In the genomic region with DNA sequence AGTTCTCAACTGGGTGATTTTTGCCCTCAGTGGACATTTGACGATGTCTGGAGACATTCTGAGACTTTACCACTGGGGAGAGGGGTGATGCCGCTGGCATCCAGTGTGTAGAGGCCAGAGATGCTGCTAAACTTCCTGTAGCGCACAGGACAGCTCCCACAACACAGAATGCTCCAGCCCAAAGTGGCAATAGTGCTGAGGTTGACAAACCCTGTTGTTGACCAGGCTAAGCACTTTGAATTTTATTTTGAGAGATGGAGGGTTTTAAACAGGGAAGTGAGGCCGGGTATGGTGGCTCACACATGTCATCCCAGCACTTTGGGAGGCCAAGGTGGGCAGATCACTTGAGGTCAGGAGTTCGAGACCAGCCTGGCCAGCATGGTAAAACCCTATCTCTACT, we compare ENCODE assay signal across 2 cellular contexts.
A peak's percentile ranks its signal among the peaks of the same experiment; 100 is the strongest.
TF ChIP-seq lines count a peak whose summit lies in the region.

No MANE protein-coding gene starts in this region.

TF ChIP-seq in HepG2, 621 proteins besides CTCF, POLR2A, EP300 and RAD21 (continues in another document):
- TF ChIP-seq, protein P1, sequence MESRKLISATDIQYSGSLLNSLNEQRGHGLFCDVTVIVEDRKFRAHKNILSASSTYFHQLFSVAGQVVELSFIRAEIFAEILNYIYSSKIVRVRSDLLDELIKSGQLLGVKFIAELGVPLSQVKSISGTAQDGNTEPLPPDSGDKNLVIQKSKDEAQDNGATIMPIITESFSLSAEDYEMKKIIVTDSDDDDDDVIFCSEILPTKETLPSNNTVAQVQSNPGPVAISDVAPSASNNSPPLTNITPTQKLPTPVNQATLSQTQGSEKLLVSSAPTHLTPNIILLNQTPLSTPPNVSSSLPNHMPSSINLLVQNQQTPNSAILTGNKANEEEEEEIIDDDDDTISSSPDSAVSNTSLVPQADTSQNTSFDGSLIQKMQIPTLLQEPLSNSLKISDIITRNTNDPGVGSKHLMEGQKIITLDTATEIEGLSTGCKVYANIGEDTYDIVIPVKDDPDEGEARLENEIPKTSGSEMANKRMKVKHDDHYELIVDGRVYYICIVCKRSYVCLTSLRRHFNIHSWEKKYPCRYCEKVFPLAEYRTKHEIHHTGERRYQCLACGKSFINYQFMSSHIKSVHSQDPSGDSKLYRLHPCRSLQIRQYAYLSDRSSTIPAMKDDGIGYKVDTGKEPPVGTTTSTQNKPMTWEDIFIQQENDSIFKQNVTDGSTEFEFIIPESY (CRISPR knock-in tag; IDR thresholded peaks at IDR 0.05), result no peak
- TF ChIP-seq, protein P2, sequence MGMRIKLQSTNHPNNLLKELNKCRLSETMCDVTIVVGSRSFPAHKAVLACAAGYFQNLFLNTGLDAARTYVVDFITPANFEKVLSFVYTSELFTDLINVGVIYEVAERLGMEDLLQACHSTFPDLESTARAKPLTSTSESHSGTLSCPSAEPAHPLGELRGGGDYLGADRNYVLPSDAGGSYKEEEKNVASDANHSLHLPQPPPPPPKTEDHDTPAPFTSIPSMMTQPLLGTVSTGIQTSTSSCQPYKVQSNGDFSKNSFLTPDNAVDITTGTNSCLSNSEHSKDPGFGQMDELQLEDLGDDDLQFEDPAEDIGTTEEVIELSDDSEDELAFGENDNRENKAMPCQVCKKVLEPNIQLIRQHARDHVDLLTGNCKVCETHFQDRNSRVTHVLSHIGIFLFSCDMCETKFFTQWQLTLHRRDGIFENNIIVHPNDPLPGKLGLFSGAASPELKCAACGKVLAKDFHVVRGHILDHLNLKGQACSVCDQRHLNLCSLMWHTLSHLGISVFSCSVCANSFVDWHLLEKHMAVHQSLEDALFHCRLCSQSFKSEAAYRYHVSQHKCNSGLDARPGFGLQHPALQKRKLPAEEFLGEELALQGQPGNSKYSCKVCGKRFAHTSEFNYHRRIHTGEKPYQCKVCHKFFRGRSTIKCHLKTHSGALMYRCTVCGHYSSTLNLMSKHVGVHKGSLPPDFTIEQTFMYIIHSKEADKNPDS (CRISPR knock-in tag; IDR thresholded peaks at IDR 0.05), result no peak
- TF ChIP-seq, protein P3, sequence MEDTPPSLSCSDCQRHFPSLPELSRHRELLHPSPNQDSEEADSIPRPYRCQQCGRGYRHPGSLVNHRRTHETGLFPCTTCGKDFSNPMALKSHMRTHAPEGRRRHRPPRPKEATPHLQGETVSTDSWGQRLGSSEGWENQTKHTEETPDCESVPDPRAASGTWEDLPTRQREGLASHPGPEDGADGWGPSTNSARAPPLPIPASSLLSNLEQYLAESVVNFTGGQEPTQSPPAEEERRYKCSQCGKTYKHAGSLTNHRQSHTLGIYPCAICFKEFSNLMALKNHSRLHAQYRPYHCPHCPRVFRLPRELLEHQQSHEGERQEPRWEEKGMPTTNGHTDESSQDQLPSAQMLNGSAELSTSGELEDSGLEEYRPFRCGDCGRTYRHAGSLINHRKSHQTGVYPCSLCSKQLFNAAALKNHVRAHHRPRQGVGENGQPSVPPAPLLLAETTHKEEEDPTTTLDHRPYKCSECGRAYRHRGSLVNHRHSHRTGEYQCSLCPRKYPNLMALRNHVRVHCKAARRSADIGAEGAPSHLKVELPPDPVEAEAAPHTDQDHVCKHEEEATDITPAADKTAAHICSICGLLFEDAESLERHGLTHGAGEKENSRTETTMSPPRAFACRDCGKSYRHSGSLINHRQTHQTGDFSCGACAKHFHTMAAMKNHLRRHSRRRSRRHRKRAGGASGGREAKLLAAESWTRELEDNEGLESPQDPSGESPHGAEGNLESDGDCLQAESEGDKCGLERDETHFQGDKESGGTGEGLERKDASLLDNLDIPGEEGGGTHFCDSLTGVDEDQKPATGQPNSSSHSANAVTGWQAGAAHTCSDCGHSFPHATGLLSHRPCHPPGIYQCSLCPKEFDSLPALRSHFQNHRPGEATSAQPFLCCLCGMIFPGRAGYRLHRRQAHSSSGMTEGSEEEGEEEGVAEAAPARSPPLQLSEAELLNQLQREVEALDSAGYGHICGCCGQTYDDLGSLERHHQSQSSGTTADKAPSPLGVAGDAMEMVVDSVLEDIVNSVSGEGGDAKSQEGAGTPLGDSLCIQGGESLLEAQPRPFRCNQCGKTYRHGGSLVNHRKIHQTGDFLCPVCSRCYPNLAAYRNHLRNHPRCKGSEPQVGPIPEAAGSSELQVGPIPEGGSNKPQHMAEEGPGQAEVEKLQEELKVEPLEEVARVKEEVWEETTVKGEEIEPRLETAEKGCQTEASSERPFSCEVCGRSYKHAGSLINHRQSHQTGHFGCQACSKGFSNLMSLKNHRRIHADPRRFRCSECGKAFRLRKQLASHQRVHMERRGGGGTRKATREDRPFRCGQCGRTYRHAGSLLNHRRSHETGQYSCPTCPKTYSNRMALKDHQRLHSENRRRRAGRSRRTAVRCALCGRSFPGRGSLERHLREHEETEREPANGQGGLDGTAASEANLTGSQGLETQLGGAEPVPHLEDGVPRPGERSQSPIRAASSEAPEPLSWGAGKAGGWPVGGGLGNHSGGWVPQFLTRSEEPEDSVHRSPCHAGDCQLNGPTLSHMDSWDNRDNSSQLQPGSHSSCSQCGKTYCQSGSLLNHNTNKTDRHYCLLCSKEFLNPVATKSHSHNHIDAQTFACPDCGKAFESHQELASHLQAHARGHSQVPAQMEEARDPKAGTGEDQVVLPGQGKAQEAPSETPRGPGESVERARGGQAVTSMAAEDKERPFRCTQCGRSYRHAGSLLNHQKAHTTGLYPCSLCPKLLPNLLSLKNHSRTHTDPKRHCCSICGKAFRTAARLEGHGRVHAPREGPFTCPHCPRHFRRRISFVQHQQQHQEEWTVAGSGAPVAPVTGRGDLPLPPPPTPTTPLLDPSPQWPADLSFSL (CRISPR knock-in tag; IDR thresholded peaks at IDR 0.05), result no peak
- TF ChIP-seq MAFF (IDR thresholded peaks at IDR 0.05; ENCODE audit: low read depth, low read length), result 0 out of 2 replicates have a peak, but pooled peaks have one; percentile 28
- TF ChIP-seq RXRB (CRISPR knock-in tag; IDR thresholded peaks at IDR 0.05; ENCODE audit: borderline replicate concordance), result no peak
- TF ChIP-seq TBX3 (IDR thresholded peaks at IDR 0.05; ENCODE audit: borderline replicate concordance), result no peak
- peak; percentile 53 to 60; a peak in 2 of 4 replicates for TF ChIP-seq MAFK (conservative IDR thresholded peaks at IDR 0.05 in 1 of 2, IDR thresholded peaks at IDR 0.05 in 1 of 2; ENCODE audit: low read length in 2 of 2)
- no peak for TF ChIP-seq GABPA (IDR thresholded peaks at IDR 0.05; ENCODE audit: low read depth, low read length)
- no peak for TF ChIP-seq GABPA (CRISPR knock-in tag; IDR thresholded peaks at IDR 0.05; ENCODE audit: low read depth)
- no peak for TF ChIP-seq SRY (CRISPR knock-in tag; IDR thresholded peaks at IDR 0.05)
- TF ChIP-seq, protein P4, sequence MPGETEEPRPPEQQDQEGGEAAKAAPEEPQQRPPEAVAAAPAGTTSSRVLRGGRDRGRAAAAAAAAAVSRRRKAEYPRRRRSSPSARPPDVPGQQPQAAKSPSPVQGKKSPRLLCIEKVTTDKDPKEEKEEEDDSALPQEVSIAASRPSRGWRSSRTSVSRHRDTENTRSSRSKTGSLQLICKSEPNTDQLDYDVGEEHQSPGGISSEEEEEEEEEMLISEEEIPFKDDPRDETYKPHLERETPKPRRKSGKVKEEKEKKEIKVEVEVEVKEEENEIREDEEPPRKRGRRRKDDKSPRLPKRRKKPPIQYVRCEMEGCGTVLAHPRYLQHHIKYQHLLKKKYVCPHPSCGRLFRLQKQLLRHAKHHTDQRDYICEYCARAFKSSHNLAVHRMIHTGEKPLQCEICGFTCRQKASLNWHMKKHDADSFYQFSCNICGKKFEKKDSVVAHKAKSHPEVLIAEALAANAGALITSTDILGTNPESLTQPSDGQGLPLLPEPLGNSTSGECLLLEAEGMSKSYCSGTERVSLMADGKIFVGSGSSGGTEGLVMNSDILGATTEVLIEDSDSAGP (CRISPR knock-in tag; IDR thresholded peaks at IDR 0.05; ENCODE audit: borderline replicate concordance), result no peak

TF ChIP-seq in GM12878, 131 proteins besides CTCF, POLR2A, EP300 and RAD21:
- TF ChIP-seq NR2C2 (IDR thresholded peaks at IDR 0.05; ENCODE audit: borderline replicate concordance, control insufficient read depth, insufficient read length, low read depth), result no peak
- no peak for TF ChIP-seq ESRRA (IDR thresholded peaks at IDR 0.05; ENCODE audit: low read length)
- TF ChIP-seq, protein P5, sequence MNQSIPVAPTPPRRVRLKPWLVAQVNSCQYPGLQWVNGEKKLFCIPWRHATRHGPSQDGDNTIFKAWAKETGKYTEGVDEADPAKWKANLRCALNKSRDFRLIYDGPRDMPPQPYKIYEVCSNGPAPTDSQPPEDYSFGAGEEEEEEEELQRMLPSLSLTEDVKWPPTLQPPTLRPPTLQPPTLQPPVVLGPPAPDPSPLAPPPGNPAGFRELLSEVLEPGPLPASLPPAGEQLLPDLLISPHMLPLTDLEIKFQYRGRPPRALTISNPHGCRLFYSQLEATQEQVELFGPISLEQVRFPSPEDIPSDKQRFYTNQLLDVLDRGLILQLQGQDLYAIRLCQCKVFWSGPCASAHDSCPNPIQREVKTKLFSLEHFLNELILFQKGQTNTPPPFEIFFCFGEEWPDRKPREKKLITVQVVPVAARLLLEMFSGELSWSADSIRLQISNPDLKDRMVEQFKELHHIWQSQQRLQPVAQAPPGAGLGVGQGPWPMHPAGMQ (IDR thresholded peaks at IDR 0.05; ENCODE audit: borderline replicate concordance), result no peak
- TF ChIP-seq LARP7 (IDR thresholded peaks at IDR 0.05), result no peak
- no peak for TF ChIP-seq BRCA1 (IDR thresholded peaks at IDR 0.05; ENCODE audit: low read depth, low read length)
- no peak for TF ChIP-seq SRF (IDR thresholded peaks at IDR 0.05; ENCODE audit: low read depth in 2 of 2, low read length in 2 of 2)
- TF ChIP-seq, protein P6, sequence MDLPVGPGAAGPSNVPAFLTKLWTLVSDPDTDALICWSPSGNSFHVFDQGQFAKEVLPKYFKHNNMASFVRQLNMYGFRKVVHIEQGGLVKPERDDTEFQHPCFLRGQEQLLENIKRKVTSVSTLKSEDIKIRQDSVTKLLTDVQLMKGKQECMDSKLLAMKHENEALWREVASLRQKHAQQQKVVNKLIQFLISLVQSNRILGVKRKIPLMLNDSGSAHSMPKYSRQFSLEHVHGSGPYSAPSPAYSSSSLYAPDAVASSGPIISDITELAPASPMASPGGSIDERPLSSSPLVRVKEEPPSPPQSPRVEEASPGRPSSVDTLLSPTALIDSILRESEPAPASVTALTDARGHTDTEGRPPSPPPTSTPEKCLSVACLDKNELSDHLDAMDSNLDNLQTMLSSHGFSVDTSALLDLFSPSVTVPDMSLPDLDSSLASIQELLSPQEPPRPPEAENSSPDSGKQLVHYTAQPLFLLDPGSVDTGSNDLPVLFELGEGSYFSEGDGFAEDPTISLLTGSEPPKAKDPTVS (IDR thresholded peaks at IDR 0.05; ENCODE audit: low read depth, low read length), result no peak
- TF ChIP-seq HCFC1 (IDR thresholded peaks at IDR 0.05; ENCODE audit: low read length), result no peak
TF ChIP-seq in GM12878: peak in this region for 0.
